Comparison of ENCODE assay signal across 14 cellular contexts in the genomic region with DNA sequence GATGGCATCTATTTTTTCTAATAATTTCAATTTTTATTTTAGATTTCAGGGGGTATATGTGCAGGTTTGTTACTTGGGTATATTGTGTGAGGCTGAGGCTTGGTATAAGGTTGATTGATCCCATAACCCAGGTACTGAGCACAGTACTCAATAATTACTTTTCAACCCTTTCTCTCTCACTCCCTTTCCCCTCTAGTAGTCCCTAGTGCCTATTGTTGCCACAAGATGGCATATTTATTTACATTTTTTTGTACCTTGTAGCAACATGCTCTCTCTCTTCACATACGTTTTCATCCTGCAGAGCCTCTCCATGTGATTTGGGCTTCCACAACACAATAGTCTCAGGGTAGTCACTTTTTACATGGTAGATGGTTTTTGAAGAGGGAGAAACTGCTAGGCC.
A peak's percentile ranks its signal among the peaks of the same experiment; 100 is the strongest.
DNase-seq lines count a peak whose midpoint lies in the region; ATAC-seq and TF ChIP-seq lines count a peak whose summit lies in the region.
"Had no signal": no experiment of that assay in that cellular context is flagged by ENCODE, and none has a peak within 500 bp of the region (broad histone marks: within the 10 kb centered on the region; RNA-seq: fewer than 3 reads in every experiment).

No MANE protein-coding gene starts in this region.

- H3K56ac ChIP-seq in mesendoderm (ENCODE audit: low read length), result no peak overlapping the region

- DNase-seq in NCI-H187 treated with DMSO at 0.1 percent for 48 hours (lab: John Stamatoyannopoulos, UW), result peak; percentile 23
- no peak for DNase-seq in NCI-H187 (lab: John Stamatoyannopoulos, UW)
- no peak for DNase-seq in GM23338 (ENCODE audit: low spot score)
- DNase-seq in mesendoderm, result peak; percentile 10
- DNase-seq in RKO (ENCODE audit: low spot score), result no peak
- DNase-seq in central memory CD4-positive, alpha-beta T cell, result no peak
- DNase-seq: 8988T; AML-193; CD4-positive, alpha-beta T cell; DMS153; GF-D8; HCEC 1CT had no signal

- no peaks in the 10 kb centered on the region for H3K9me3 Mint-ChIP-seq in GM23338
- H3K9me3 Mint-ChIP-seq: CD4-positive, alpha-beta T cell had no signal

- H2BK120ac ChIP-seq in mesendoderm (ENCODE audit: low read depth, low read length), result no peak overlapping the region

- H3K4me3 ChIP-seq in GM23338, result no peak overlapping the region
- H3K4me3 ChIP-seq in Loucy (ENCODE audit: low read length, poor library complexity, severe bottlenecking), result no peak overlapping the region
- H3K4me3 ChIP-seq in mesendoderm (ENCODE audit: low read length), result no peak overlapping the region
- H3K4me3 ChIP-seq: BLaER1 treated with 17β-estradiol and CSF1 and Interleukin-3, amounts not matched to agents 10 nM and 100 nM had no signal

- H3K79me2 ChIP-seq in GM23338 (replicated peaks; ENCODE audit: insufficient read depth) (no peaks in the 10 kb centered on the region), Loucy (ENCODE audit: insufficient read depth, low read length) (no peaks in the 10 kb centered on the region), mesendoderm (ENCODE audit: control insufficient read depth, insufficient read depth, low read length) (no peaks in the 10 kb centered on the region)

- H3K27ac ChIP-seq in GM23338 (ENCODE audit: low read depth) (no peak overlapping the region), mesendoderm (ENCODE audit: low read depth, low read length) (no peak overlapping the region)
- H3K27ac ChIP-seq: BLaER1 treated with 17β-estradiol and CSF1 and Interleukin-3, amounts not matched to agents 10 nM and 100 nM had no signal

- H4K20me1 ChIP-seq in GM23338 (replicated peaks; ENCODE audit: insufficient read depth) (no peaks in the 10 kb centered on the region), Loucy (ENCODE audit: insufficient read depth, low read length, poor library complexity, severe bottlenecking) (no peaks in the 10 kb centered on the region)
- H4K20me1 ChIP-seq: BLaER1 treated with 17β-estradiol and CSF1 and Interleukin-3, amounts not matched to agents 10 nM and 100 nM had no signal

- H3K4me1 Mint-ChIP-seq in GM23338, result peaks cover 6% of the 10 kb centered on the region; the same call in 2 of the 3 replicates

- H2BK15ac ChIP-seq in mesendoderm (replicated peaks; ENCODE audit: low read depth), result no peak overlapping the region

- H3K27me3 Mint-ChIP-seq in GM23338 (ENCODE audit: insufficient read depth, low read depth, poor library complexity), result no peaks in the 10 kb centered on the region
- H3K27me3 Mint-ChIP-seq: CD4-positive, alpha-beta T cell had no signal

- H2AK5ac ChIP-seq in mesendoderm (ENCODE audit: low read length), result no peak overlapping the region

- no peak for ATAC-seq in GM23338

- no peaks in the 10 kb centered on the region for H3K9me2 ChIP-seq in GM23338 (ENCODE audit: insufficient read depth)
- H3K9me2 ChIP-seq in Loucy (replicated peaks; ENCODE audit: low read depth, low read length), result no peaks in the 10 kb centered on the region

- H3K9ac ChIP-seq in Loucy (ENCODE audit: low read depth, low read length, poor library complexity, severe bottlenecking) (no peak overlapping the region), mesendoderm (ENCODE audit: low read length) (no peak overlapping the region)
- H3K9ac ChIP-seq: BLaER1 treated with 17β-estradiol and CSF1 and Interleukin-3, amounts not matched to agents 10 nM and 100 nM had no signal

- H2BK5ac ChIP-seq in mesendoderm (ENCODE audit: low read length), result no peak overlapping the region

- H3K36me3 ChIP-seq in GM23338 (ENCODE audit: insufficient read depth) (no peaks in the 10 kb centered on the region), Loucy (ENCODE audit: insufficient read depth, low read length) (no peaks in the 10 kb centered on the region), mesendoderm (ENCODE audit: control insufficient read depth, insufficient read depth, low read length) (no peaks in the 10 kb centered on the region)
- H3K36me3 ChIP-seq: BLaER1 treated with 17β-estradiol and CSF1 and Interleukin-3, amounts not matched to agents 10 nM and 100 nM had no signal

- H3K4me2 ChIP-seq in GM23338 (no peak overlapping the region), Loucy (ENCODE audit: low read depth, low read length, poor library complexity, severe bottlenecking) (no peak overlapping the region), mesendoderm (ENCODE audit: low read length) (no peak overlapping the region)
- H3K4me2 ChIP-seq: BLaER1 treated with 17β-estradiol and CSF1 and Interleukin-3, amounts not matched to agents 10 nM and 100 nM had no signal

- H3K27ac Mint-ChIP-seq in GM23338, result no peak overlapping the region
- H3K27ac Mint-ChIP-seq: CD4-positive, alpha-beta T cell had no signal

- no peak overlapping the region for H3K18ac ChIP-seq in mesendoderm (ENCODE audit: low read length)

- H3F3A ChIP-seq in GM23338 (replicated peaks; ENCODE audit: low read depth) (no peaks in the 10 kb centered on the region), Loucy (ENCODE audit: low read depth) (no peaks in the 10 kb centered on the region)

- H4K5ac ChIP-seq in mesendoderm (ENCODE audit: low read length), result no peak overlapping the region

- H3K27me3 ChIP-seq in GM23338 (ENCODE audit: insufficient read depth) (no peaks in the 10 kb centered on the region), Loucy (ENCODE audit: insufficient read depth, low read length, poor library complexity, severe bottlenecking) (no peaks in the 10 kb centered on the region), mesendoderm (ENCODE audit: insufficient read depth, low read length, poor library complexity) (no peaks in the 10 kb centered on the region)
- H3K27me3 ChIP-seq: BLaER1 treated with 17β-estradiol and CSF1 and Interleukin-3, amounts not matched to agents 10 nM and 100 nM had no signal

- H3K36me3 Mint-ChIP-seq in GM23338 (ENCODE audit: low read depth), result no peaks in the 10 kb centered on the region

- TF ChIP-seq CTCF in GM23338 (conservative IDR thresholded peaks at IDR 0.05; ENCODE audit: low read depth in 2 of 2), result peak in 1 of 2 experiments; percentile 18; a peak in 1 of 4 replicates
- peak; percentile 35 for TF ChIP-seq CTCF in Loucy (conservative IDR thresholded peaks at IDR 0.05; ENCODE audit: low read length)

- no peak overlapping the region for H3K4ac ChIP-seq in mesendoderm (ENCODE audit: low read depth, low read length)

- peak overlapping the region; percentile 63 for H2AFZ ChIP-seq in GM23338
- H2AFZ ChIP-seq in Loucy (ENCODE audit: low read length), result no peak overlapping the region

- no peaks in the 10 kb centered on the region for H3K4me1 ChIP-seq in GM23338 (ENCODE audit: insufficient read depth)
- H3K4me1 ChIP-seq in Loucy (ENCODE audit: insufficient read depth, low read length, poor library complexity, severe bottlenecking), result no peaks in the 10 kb centered on the region
- no peaks in the 10 kb centered on the region for H3K4me1 ChIP-seq in mesendoderm (ENCODE audit: control insufficient read depth, low read depth, low read length)

- H3K4me3 Mint-ChIP-seq in GM23338, result no peak overlapping the region
- H3K4me3 Mint-ChIP-seq: CD4-positive, alpha-beta T cell had no signal

- no peaks in the 10 kb centered on the region for H3K9me3 ChIP-seq in Loucy (ENCODE audit: insufficient read depth, low read depth, low read length)
- H3K9me3 ChIP-seq: BLaER1 treated with 17β-estradiol and CSF1 and Interleukin-3, amounts not matched to agents 10 nM and 100 nM had no signal

- no CpG with 5 or more reads among the region's 1 CpG for WGBS in mesendoderm (ENCODE audit: extremely low coverage, insufficient coverage, low lambda C conversion rate)

- H3K79me1 ChIP-seq in mesendoderm (ENCODE audit: low read length), result no peaks in the 10 kb centered on the region

- H4K8ac ChIP-seq in mesendoderm (ENCODE audit: low read depth, low read length), result no peak overlapping the region

- no peak overlapping the region for H3K23ac ChIP-seq in mesendoderm (ENCODE audit: low read length)

TF ChIP-seq in GM23338, 12 proteins besides CTCF, POLR2A, EP300 and RAD21 (continues in another document):
- TF ChIP-seq JUNB (IDR thresholded peaks at IDR 0.05; ENCODE audit: unreplicated experiment) (no peak), ZNF114 (CRISPR knock-in tag; IDR thresholded peaks at IDR 0.05) (no peak), POLR2AphosphoS5 (IDR thresholded peaks at IDR 0.05; ENCODE audit: low read depth) (no peak), CREB1 (CRISPR knock-in tag; IDR thresholded peaks at IDR 0.05; ENCODE audit: low read depth) (no peak)
- TF ChIP-seq, protein P1, sequence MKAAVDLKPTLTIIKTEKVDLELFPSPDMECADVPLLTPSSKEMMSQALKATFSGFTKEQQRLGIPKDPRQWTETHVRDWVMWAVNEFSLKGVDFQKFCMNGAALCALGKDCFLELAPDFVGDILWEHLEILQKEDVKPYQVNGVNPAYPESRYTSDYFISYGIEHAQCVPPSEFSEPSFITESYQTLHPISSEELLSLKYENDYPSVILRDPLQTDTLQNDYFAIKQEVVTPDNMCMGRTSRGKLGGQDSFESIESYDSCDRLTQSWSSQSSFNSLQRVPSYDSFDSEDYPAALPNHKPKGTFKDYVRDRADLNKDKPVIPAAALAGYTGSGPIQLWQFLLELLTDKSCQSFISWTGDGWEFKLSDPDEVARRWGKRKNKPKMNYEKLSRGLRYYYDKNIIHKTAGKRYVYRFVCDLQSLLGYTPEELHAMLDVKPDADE (IDR thresholded peaks at IDR 0.05), result no peak

Comparison
In these comparisons a context has a peak if more than half of its experiments do, and no peak if none do; other contexts are left out.
1. DNase-seq: peak in NCI-H187 treated with DMSO at 0.1 percent for 48 hours (single experiment) and mesendoderm (single experiment); none in NCI-H187 (0 of 2), GM23338 (single experiment), RKO (single experiment) and central memory CD4-positive, alpha-beta T cell (single experiment).